7 cellular contexts compared by ENCODE assay signal in genomic region chr3:182683335-182684257, GRCh38.
DNase-seq lines count a peak whose midpoint lies in the region; ATAC-seq and TF ChIP-seq lines count a peak whose summit lies in the region.

No MANE protein-coding gene starts in this region.

- intact Hi-C loops in ascending aorta (cut with DNase I): loop anchor here (5.0 to 10.0 kb wide), 2 partner anchors 976 to 1879 kb away; no protein-coding TSS in a partner anchor

- no peaks in the 10 kb centered on the region for H3K27me3 ChIP-seq in ascending aorta

- no peaks in the 10 kb centered on the region for H3K9me3 ChIP-seq in ascending aorta

- no peaks in the 10 kb centered on the region for H3K36me3 ChIP-seq in ascending aorta

- H3K27ac ChIP-seq in ascending aorta: no peak overlapping the region

- DNase-seq in NCI-H1092 treated with DMSO at 0.1 percent for 48 hours (lab: John Stamatoyannopoulos, UW) (peak; percentile 77), T follicular helper cell (ENCODE audit: low read depth) (peak; percentile 28), ascending aorta (ENCODE audit: low spot score in 2 of 2) (peak in 1 of 2 donors; percentile 67), hippocampal formation (lab: John Stamatoyannopoulos, UW) (peak; percentile 66 to 92), retinal pigment epithelial cell (ENCODE audit: low read depth) (peak; percentile 43)

- ATAC-seq in HG02623 (IDR thresholded peaks at IDR 0.05; ENCODE audit: unreplicated experiment): peak; percentile 61

- H3K4me3 ChIP-seq in ascending aorta (peak overlapping the region; percentile 61 to 62), retinal pigment epithelial cell (ENCODE audit: low read length) (peak overlapping the region; percentile 70)

- TF ChIP-seq CTCF in GM12874 (IDR thresholded peaks at IDR 0.05; ENCODE audit: insufficient read depth, low read depth, low read length) (peak; percentile 80), ascending aorta (IDR thresholded peaks at IDR 0.05) (peak; percentile 61 to 85 (median 85)), retinal pigment epithelial cell (conservative IDR thresholded peaks at IDR 0.05; ENCODE audit: low read depth, low read length) (peak; percentile 96)

- H3K4me1 ChIP-seq in ascending aorta: peaks cover 0 to 4% of the 10 kb centered on the region in 2 donors
